In the genomic region with DNA sequence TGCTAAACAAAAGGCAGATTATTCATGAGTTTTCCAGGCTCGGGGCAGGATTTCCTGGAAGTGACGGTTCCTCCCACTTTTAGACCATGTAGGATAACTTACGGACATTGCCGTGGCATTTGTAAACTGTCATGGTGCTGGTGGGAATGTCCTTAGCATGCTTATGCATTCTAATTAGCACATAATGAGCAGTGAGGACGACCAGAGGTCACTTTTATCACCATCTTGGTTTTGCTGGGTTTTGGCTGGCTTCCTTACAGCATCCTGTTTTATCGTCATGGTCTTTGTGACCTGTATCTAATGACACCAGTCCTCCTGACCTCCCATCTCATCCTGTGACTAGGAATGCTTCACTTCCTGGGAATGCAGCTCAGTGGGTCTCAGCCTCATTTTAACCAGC, we compare ENCODE assay signal across 16 cellular contexts.
"Had no signal": no experiment of that assay in that cellular context is flagged by ENCODE, and none has a peak within 500 bp of the region (broad histone marks: within the 10 kb centered on the region; RNA-seq: fewer than 3 reads in every experiment).

No MANE protein-coding gene starts in this region.

- DNase-seq: activated CD4-positive, alpha-beta T cell treated with anti-CD3 and anti-CD28 coated beads, Interleukin-2, amount 50 U/mL, for 4 hours; activated gamma-delta T cell treated with Interleukin-2 at 50 U/mL for 16 hours; adrenal gland; erythroblast; foreskin melanocyte; lower lobe of right lung; midbrain; occipital lobe; retina; stimulated activated CD4-positive, alpha-beta T cell treated with anti-CD3 and anti-CD28 coated beads, Interleukin-2, amount 100 ng/mL, for 24 hours; stimulated activated naive CD8-positive, alpha-beta T cell treated with anti-CD3 and anti-CD28 coated beads, Interleukin-15, Interleukin-2, amounts not matched to agents 100 U/mL and 50 U/mL, for 24 hours; SW 1271; T-helper 2 cell; uterus had no signal

- H3K27ac Mint-ChIP-seq: activated naive CD4-positive, alpha-beta T cell treated with anti-CD3 and anti-CD28 coated beads, Interleukin-2, amount 50 U/mL, for 72 hours had no signal

- H3K36me3 Mint-ChIP-seq: activated naive CD4-positive, alpha-beta T cell treated with anti-CD3 and anti-CD28 coated beads, Interleukin-2, amount 50 U/mL, for 72 hours had no signal

- H3K4me1 ChIP-seq: lower lobe of right lung, uterus had no signal

- H3K36me3 ChIP-seq: adrenal gland, uterus had no signal

- H3K9me3 ChIP-seq: adrenal gland, lower lobe of right lung, tibial nerve, uterus had no signal

- ATAC-seq: lower lobe of right lung; stimulated activated naive CD8-positive, alpha-beta T cell treated with anti-CD3 and anti-CD28 coated beads, Interleukin-15, Interleukin-2, amounts not matched to agents 100 U/mL and 50 U/mL, for 24 hours had no signal

- H3K27me3 ChIP-seq: adrenal gland, tibial nerve, uterus had no signal

- H3K27ac ChIP-seq: adrenal gland, lower lobe of right lung, tibial nerve, uterus had no signal

- H3K9me3 Mint-ChIP-seq: activated naive CD4-positive, alpha-beta T cell treated with anti-CD3 and anti-CD28 coated beads, Interleukin-2, amount 50 U/mL, for 72 hours had no signal

- H3K4me3 ChIP-seq: adrenal gland, lower lobe of right lung, tibial nerve, uterus had no signal
